26 cellular contexts compared by ENCODE assay signal in genomic region chr10:127277063-127277462, GRCh38.
"Had no signal": no experiment of that assay in that cellular context is flagged by ENCODE, and none has a peak within 500 bp of the region (broad histone marks: within the 10 kb centered on the region; RNA-seq: fewer than 3 reads in every experiment).

No MANE protein-coding gene starts in this region.

- H3K27ac Mint-ChIP-seq: naive thymus-derived CD4-positive, alpha-beta T cell; natural killer cell treated with Interleukin-12 subunit alpha and Interleukin-12 subunit beta and Interleukin-15 and Interleukin-18, amount 100 ng/mL, for 72 hours; stimulated activated naive B cell treated with anti-CD40 and anti-IgM and Interleukin-4, amounts not matched to agents 10 μg/mL and 1 μg/mL and 100 μg/mL, for 72 hours had no signal

- H3K9ac ChIP-seq: parathyroid adenoma had no signal

- DNase-seq: heart right ventricle; left ventricle myocardium inferior; midbrain; mucosa of descending colon; naive thymus-derived CD4-positive, alpha-beta T cell; occipital lobe; psoas muscle; stimulated activated CD4-positive, alpha-beta T cell treated with anti-CD3 and anti-CD28 coated beads, Interleukin-12 subunit alpha, Interleukin-12 subunit beta, amount 100 ng/mL, for 4 hours; stimulated activated CD4-positive, alpha-beta T cell treated with anti-CD3 and anti-CD28 coated beads, Interleukin-15, amount 100 ng/mL, for 24 hours; stimulated activated CD4-positive, alpha-beta T cell treated with anti-CD3 and anti-CD28 coated beads, Interleukin-2, amount 100 ng/mL, for 24 hours; stimulated activated CD4-positive, alpha-beta T cell treated with anti-CD3 and anti-CD28 coated beads, Interleukin-4, amount 100 ng/mL, for 1 hour; stimulated activated naive B cell treated with anti-CD40 and anti-IgM and Interleukin-4, amounts not matched to agents 10 μg/mL and 1 μg/mL and 100 μg/mL, for 72 hours; stimulated activated naive CD8-positive, alpha-beta T cell treated with anti-CD3 and anti-CD28 coated beads, Interleukin-15, Interleukin-2, amounts not matched to agents 100 U/mL and 50 U/mL, for 24 hours; stomach; tibial artery; trophoblast cell; upper lobe of right lung had no signal

- H3K79me2 ChIP-seq: hepatocyte, parathyroid adenoma had no signal

- H3K9me3 ChIP-seq: mucosa of descending colon, psoas muscle, stomach, thoracic aorta, tibial artery, upper lobe of right lung had no signal

- H3K4me1 Mint-ChIP-seq: neural crest cell; stimulated activated naive B cell treated with anti-CD40 and anti-IgM and Interleukin-4, amounts not matched to agents 10 μg/mL and 1 μg/mL and 100 μg/mL, for 72 hours had no signal

- H2AFZ ChIP-seq: hepatocyte, parathyroid adenoma had no signal

- H3K36me3 ChIP-seq: thoracic aorta, upper lobe of right lung had no signal

- H3K4me2 ChIP-seq: hepatocyte had no signal

- H3K27me3 ChIP-seq: heart right ventricle, hepatocyte, stomach, tibial artery, upper lobe of right lung had no signal

- H3K4me1 ChIP-seq: left ventricle myocardium inferior, psoas muscle, upper lobe of right lung had no signal

- H3K36me3 Mint-ChIP-seq: naive thymus-derived CD4-positive, alpha-beta T cell; natural killer cell treated with Interleukin-12 subunit alpha and Interleukin-12 subunit beta and Interleukin-15 and Interleukin-18, amount 100 ng/mL, for 72 hours; stimulated activated naive B cell treated with anti-CD40 and anti-IgM and Interleukin-4, amounts not matched to agents 10 μg/mL and 1 μg/mL and 100 μg/mL, for 72 hours had no signal

- H3K4me3 ChIP-seq: heart right ventricle, hepatocyte, left ventricle myocardium inferior, lung, mucosa of descending colon, psoas muscle, skin epidermis, stomach, thoracic aorta, tibial artery, upper lobe of right lung had no signal

- ATAC-seq: heart right ventricle; mucosa of descending colon; naive thymus-derived CD4-positive, alpha-beta T cell; natural killer cell treated with Interleukin-12 subunit alpha and Interleukin-12 subunit beta and Interleukin-15 and Interleukin-18, amount 100 ng/mL, for 72 hours; psoas muscle; sciatic nerve; stimulated activated naive B cell treated with anti-CD40 and anti-IgM and Interleukin-4, amounts not matched to agents 10 μg/mL and 1 μg/mL and 100 μg/mL, for 72 hours; stimulated activated naive CD8-positive, alpha-beta T cell treated with anti-CD3 and anti-CD28 coated beads, Interleukin-15, Interleukin-2, amounts not matched to agents 100 U/mL and 50 U/mL, for 24 hours; upper lobe of right lung had no signal

- H3K9me3 Mint-ChIP-seq: natural killer cell treated with Interleukin-12 subunit alpha and Interleukin-12 subunit beta and Interleukin-15 and Interleukin-18, amount 100 ng/mL, for 72 hours; neural crest cell; stimulated activated naive B cell treated with anti-CD40 and anti-IgM and Interleukin-4, amounts not matched to agents 10 μg/mL and 1 μg/mL and 100 μg/mL, for 72 hours had no signal

- H3K27ac ChIP-seq: heart right ventricle, hepatocyte, left ventricle myocardium inferior, parathyroid adenoma, psoas muscle, skin epidermis, stomach, thoracic aorta, tibial artery, upper lobe of right lung had no signal

- FAIRE-seq: urothelium cell line had no signal

- H3K4me3 Mint-ChIP-seq: naive thymus-derived CD4-positive, alpha-beta T cell; natural killer cell treated with Interleukin-12 subunit alpha and Interleukin-12 subunit beta and Interleukin-15 and Interleukin-18, amount 100 ng/mL, for 72 hours; neural crest cell; stimulated activated naive B cell treated with anti-CD40 and anti-IgM and Interleukin-4, amounts not matched to agents 10 μg/mL and 1 μg/mL and 100 μg/mL, for 72 hours had no signal

- H3K27me3 Mint-ChIP-seq: stimulated activated naive B cell treated with anti-CD40 and anti-IgM and Interleukin-4, amounts not matched to agents 10 μg/mL and 1 μg/mL and 100 μg/mL, for 72 hours had no signal
